In genomic region chr5:40667171-40667663, GRCh38 we compare ENCODE assay signal across 1 cellular context.
TF ChIP-seq lines count a peak whose summit lies in the region.

No MANE protein-coding gene starts in this region.

TF ChIP-seq in HCT116, 20 proteins besides CTCF, POLR2A, EP300 and RAD21 (continued from another document):
- TF ChIP-seq REST (IDR thresholded peaks at IDR 0.05; ENCODE audit: low read depth) (no peak), MAX (IDR thresholded peaks at IDR 0.05) (no peak), SP1 (IDR thresholded peaks at IDR 0.05; ENCODE audit: low read depth) (no peak), EZH2phosphoT487 (IDR thresholded peaks at IDR 0.05; ENCODE audit: borderline replicate concordance) (no peak), SIN3A (IDR thresholded peaks at IDR 0.05; ENCODE audit: low read depth) (no peak), CBX3 (IDR thresholded peaks at IDR 0.05; ENCODE audit: low read depth) (no peak), ELF1 (IDR thresholded peaks at IDR 0.05; ENCODE audit: borderline replicate concordance, low read depth) (no peak), EZH2 (IDR thresholded peaks at IDR 0.05) (no peak), TCF7L2 (IDR thresholded peaks at IDR 0.05; ENCODE audit: borderline replicate concordance, extremely low read depth, insufficient read depth, insufficient read length) (no peak)
